In the genomic region with DNA sequence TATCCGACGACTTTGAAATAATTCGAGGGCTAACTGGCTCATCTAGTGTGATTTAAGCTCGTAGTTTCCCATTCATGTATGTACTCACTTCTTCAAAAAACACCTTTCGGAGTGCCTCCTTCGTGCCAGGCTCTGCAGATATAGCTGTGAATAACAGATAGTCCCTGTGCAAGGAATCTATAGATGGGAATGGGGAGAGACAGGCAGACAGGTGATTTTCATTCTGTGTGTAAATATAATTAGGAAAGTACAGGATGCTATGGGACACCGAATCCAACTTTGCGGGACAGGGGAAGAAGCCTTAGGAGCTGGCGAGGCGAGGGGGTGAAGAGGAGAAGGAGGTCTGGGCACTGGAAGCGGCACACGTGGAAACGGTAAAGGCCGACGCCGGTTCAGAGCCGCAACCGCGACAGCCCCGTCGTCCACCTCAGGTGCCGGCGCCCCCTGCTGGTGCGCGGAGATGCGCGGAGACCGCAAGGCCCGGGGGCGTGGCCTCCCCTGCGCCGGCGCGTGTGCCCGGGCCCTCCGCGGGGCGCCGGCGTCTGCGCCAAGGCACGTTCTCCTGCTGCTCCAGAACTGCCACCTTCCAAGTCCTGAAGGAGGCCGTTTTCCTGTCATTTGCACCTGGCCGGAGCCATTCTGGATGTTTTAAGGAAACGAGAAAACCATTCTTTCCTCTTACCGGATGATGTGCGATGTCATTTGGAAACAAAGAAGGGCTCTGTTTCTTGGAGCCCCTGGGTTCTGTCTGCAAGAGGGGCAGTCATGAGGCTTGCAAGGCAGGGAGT, we compare ENCODE assay signal across 8 cellular contexts. TPM values are rescaled to one million over a fixed set of nuclear protein-coding genes. Genes with fewer than 3 reads are reported as not detected.
DNase-seq lines count a peak whose midpoint lies in the region; ATAC-seq and TF ChIP-seq lines count a peak whose summit lies in the region.

No MANE protein-coding gene starts in this region.

- peak overlapping the region in 1 of 2 donors; percentile 3 for H3K9ac ChIP-seq in liver (ENCODE audit: low read depth in 1 of 2, low read length in 2 of 2)

- peaks cover 0 to 10% (median 6%) of the 10 kb centered on the region in 4 donors for H3K4me1 ChIP-seq in liver (ENCODE audit: control insufficient read depth in 4 of 4, insufficient read depth in 4 of 4, low read length in 3 of 4)

- H3K36me3 ChIP-seq in liver (ENCODE audit: control insufficient read depth in 4 of 4, insufficient read depth in 3 of 4, low read depth in 1 of 4, low read length in 3 of 4), result no peaks in the 10 kb centered on the region

- H3K9me3 ChIP-seq in liver (ENCODE audit: control insufficient read depth in 4 of 4, low read length in 3 of 4), result no peaks in the 10 kb centered on the region

- no peaks in the 10 kb centered on the region for H3K27me3 ChIP-seq in liver (ENCODE audit: control insufficient read depth in 4 of 4, insufficient read depth in 4 of 4, low read length in 3 of 4)

- WGBS in liver, result 11% methylated on average over 47 of the region's 47 CpGs

- peak; percentile 73 to 85 for TF ChIP-seq RAD21 in liver (IDR thresholded peaks at IDR 0.05)

- H3K27ac ChIP-seq in liver (ENCODE audit: low read depth in 1 of 2, low read length in 2 of 2), result no peak overlapping the region

- peak; percentile 70 for DNase-seq in NCI-H446 treated with DMSO at 0.1 percent for 48 hours (lab: John Stamatoyannopoulos, UW)
- DNase-seq in activated CD4-positive, alpha-beta T cell treated with anti-CD3 and anti-CD28 coated beads, Interleukin-2, amount 50 U/mL, for 1 hour, result peak; percentile 85
- peak; percentile 88 for DNase-seq in dermis blood vessel endothelial cell
- peak; percentile 91 to 92 for DNase-seq in stimulated activated CD4-positive, alpha-beta T cell treated with anti-CD3 and anti-CD28 coated beads, Interleukin-2, amount 100 ng/mL, for 48 hours

- TF ChIP-seq CTCF in GM12873 (IDR thresholded peaks at IDR 0.05; ENCODE audit: insufficient read depth, low read depth, low read length, missing control alignments), result peak; percentile 88
- peak; percentile 95 for TF ChIP-seq CTCF in liver (IDR thresholded peaks at IDR 0.05; ENCODE audit: low read depth, low read length, missing input control)

- ATAC-seq in HG03095 (IDR thresholded peaks at IDR 0.05; ENCODE audit: unreplicated experiment) (peak; percentile 91), HG03196 (IDR thresholded peaks at IDR 0.05; ENCODE audit: unreplicated experiment) (no peak)

- H3K4me3 ChIP-seq in liver (ENCODE audit: low read depth in 1 of 3, low read length in 3 of 3), result peak overlapping the region in 2 of 3 donors; percentile 36 to 52

TF ChIP-seq in liver, 16 proteins besides CTCF, POLR2A, EP300 and RAD21:
- TF ChIP-seq, protein P1, sequence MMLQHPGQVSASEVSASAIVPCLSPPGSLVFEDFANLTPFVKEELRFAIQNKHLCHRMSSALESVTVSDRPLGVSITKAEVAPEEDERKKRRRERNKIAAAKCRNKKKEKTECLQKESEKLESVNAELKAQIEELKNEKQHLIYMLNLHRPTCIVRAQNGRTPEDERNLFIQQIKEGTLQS (IDR thresholded peaks at IDR 0.05), result no peak
- no peak for TF ChIP-seq EGR1 (IDR thresholded peaks at IDR 0.05; ENCODE audit: low read depth in 2 of 2)
- no peak for TF ChIP-seq HNF4A (conservative IDR thresholded peaks at IDR 0.05)
- no peak for TF ChIP-seq FOXA2 (IDR thresholded peaks at IDR 0.05)
- TF ChIP-seq, protein P2, sequence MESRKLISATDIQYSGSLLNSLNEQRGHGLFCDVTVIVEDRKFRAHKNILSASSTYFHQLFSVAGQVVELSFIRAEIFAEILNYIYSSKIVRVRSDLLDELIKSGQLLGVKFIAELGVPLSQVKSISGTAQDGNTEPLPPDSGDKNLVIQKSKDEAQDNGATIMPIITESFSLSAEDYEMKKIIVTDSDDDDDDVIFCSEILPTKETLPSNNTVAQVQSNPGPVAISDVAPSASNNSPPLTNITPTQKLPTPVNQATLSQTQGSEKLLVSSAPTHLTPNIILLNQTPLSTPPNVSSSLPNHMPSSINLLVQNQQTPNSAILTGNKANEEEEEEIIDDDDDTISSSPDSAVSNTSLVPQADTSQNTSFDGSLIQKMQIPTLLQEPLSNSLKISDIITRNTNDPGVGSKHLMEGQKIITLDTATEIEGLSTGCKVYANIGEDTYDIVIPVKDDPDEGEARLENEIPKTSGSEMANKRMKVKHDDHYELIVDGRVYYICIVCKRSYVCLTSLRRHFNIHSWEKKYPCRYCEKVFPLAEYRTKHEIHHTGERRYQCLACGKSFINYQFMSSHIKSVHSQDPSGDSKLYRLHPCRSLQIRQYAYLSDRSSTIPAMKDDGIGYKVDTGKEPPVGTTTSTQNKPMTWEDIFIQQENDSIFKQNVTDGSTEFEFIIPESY (IDR thresholded peaks at IDR 0.05), result no peak
- no peak for TF ChIP-seq TAF1 (conservative IDR thresholded peaks at IDR 0.05)
- no peak for TF ChIP-seq JUND (IDR thresholded peaks at IDR 0.05)
- TF ChIP-seq SP1 (IDR thresholded peaks at IDR 0.05), result no peak

RNA-seq across cellular contexts. Expression of a gene that starts 18.0 kb away (rescaled TPM):
- 0.14 and 1.5 TPM in 2 replicates for total RNA-seq in dermis blood vessel endothelial cell
- total RNA-seq in liver, result 1 to 10 TPM in 1 of 2 donors, under 1 TPM in 1; 0.37 to 1.9 TPM
- polyA plus RNA-seq in liver, result under 1 TPM; 0.23 to 0.44 TPM

RNA-seq across cellular contexts. Expression of a gene that starts 30.6 kb away (rescaled TPM):
- total RNA-seq in dermis blood vessel endothelial cell (5.4 and 7.0 TPM in 2 replicates), liver (1 to 10 TPM; 3.5 to 5.1 TPM)
- polyA plus RNA-seq in liver, result 1 to 10 TPM; 4.0 to 5.5 TPM
